Comparison of ENCODE assay signal across 20 cellular contexts in the genomic region with DNA sequence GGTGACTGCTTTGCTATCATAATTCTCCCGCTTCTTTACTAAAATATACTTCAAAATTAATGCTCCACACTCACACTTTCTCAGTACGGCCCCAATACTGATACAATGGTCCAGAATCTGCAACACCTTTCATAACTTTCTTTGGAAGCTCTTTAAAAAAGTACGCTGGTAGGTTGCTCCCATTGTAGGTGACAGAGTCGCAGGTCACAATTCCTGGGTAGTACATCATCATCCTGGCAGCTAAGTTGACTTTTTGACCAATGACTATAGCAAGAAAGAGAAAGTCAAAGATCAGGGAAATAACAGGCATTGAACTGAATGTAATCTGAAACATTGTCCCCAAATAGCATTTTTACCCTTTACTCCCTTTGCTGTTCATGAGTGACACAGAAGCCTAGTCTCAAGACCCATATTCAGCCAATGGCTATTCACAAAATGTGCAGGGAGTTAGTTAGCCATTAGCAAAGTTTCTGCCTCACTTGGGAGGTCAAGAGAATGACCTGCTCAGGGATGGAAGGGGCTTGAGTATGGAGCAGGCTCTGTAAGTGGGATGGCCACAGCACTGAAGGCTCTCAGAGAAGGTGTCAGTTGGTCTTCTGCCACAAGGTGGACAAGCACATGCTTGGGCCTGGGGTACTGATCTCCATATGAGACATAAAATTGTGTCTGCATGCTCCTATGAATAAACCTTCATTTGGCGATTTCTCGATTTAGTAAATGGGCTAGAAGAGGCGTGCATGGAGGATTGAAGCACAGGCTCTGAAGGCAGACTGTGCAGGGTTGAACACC. TPM values are rescaled to one million over a fixed set of nuclear protein-coding genes. Genes with fewer than 3 reads are reported as not detected.
"Had no signal": no experiment of that assay in that cellular context is flagged by ENCODE, and none has a peak within 500 bp of the region (broad histone marks: within the 10 kb centered on the region; RNA-seq: fewer than 3 reads in every experiment).

No MANE protein-coding gene starts in this region.

- H3K36me3 Mint-ChIP-seq: naive thymus-derived CD4-positive, alpha-beta T cell had no signal

- H3K4me1 Mint-ChIP-seq: activated CD4-positive, alpha-beta T cell treated with anti-CD3 and anti-CD28 coated beads, Interleukin-2, amount 10 ng/mL, durations not matched to agents 7 days and 5 days; naive thymus-derived CD4-positive, alpha-beta T cell had no signal

- H3K27me3 Mint-ChIP-seq: activated CD4-positive, alpha-beta T cell treated with anti-CD3 and anti-CD28 coated beads, Interleukin-2, amount 10 ng/mL, durations not matched to agents 7 days and 5 days had no signal

- DNase-seq: activated CD4-positive, alpha-beta T cell treated with anti-CD3 and anti-CD28 coated beads, Interleukin-2, amount 10 ng/mL, durations not matched to agents 7 days and 5 days; activated CD4-positive, CD25-positive, alpha-beta regulatory T cell; activated naive CD4-positive, alpha-beta T cell treated with Interleukin-2 at 50 U/mL for 16 hours; activated T-cell treated with anti-CD3 and anti-CD28 coated beads for 4 hours; anterior cingulate cortex; cerebellar nuclear complex; dermis blood vessel endothelial cell; effector memory CD8-positive, alpha-beta T cell; head of caudate nucleus; left cardiac atrium; mucosa of descending colon; naive thymus-derived CD4-positive, alpha-beta T cell; pancreas; sigmoid colon; spleen; stomach; T-helper 2 cell had no signal

- H3K36me3 ChIP-seq: pancreas, sigmoid colon, spleen, stomach, thoracic aorta had no signal

- H3K27ac ChIP-seq: epithelial cell of prostate, pancreas, sigmoid colon, spleen, stomach, thoracic aorta had no signal

- H3K4me3 ChIP-seq: mucosa of descending colon, pancreas, sigmoid colon, spleen, stomach, thoracic aorta had no signal

- H3K9me3 Mint-ChIP-seq: activated CD4-positive, alpha-beta T cell treated with anti-CD3 and anti-CD28 coated beads, Interleukin-2, amount 10 ng/mL, durations not matched to agents 7 days and 5 days; effector memory CD8-positive, alpha-beta T cell; naive thymus-derived CD4-positive, alpha-beta T cell had no signal

- ATAC-seq: effector memory CD8-positive, alpha-beta T cell; left cardiac atrium; mucosa of descending colon; naive thymus-derived CD4-positive, alpha-beta T cell; pancreas had no signal

- H3K4me1 ChIP-seq: pancreas, sigmoid colon, spleen, stomach had no signal

- H3K9me3 ChIP-seq: mucosa of descending colon, pancreas, sigmoid colon, spleen, stomach, thoracic aorta had no signal

- H3K27ac Mint-ChIP-seq: activated CD4-positive, alpha-beta T cell treated with anti-CD3 and anti-CD28 coated beads, Interleukin-2, amount 10 ng/mL, durations not matched to agents 7 days and 5 days; effector memory CD8-positive, alpha-beta T cell had no signal

- H3K4me3 Mint-ChIP-seq: activated CD4-positive, alpha-beta T cell treated with anti-CD3 and anti-CD28 coated beads, Interleukin-2, amount 10 ng/mL, durations not matched to agents 7 days and 5 days; effector memory CD8-positive, alpha-beta T cell; naive thymus-derived CD4-positive, alpha-beta T cell had no signal

- H3K27me3 ChIP-seq: pancreas, sigmoid colon, spleen, stomach had no signal

RNA-seq across cellular contexts. Expression of gene ADCY10, which starts 35.4 kb away (rescaled TPM):
- total RNA-seq: activated CD8-positive, alpha-beta memory T cell treated with anti-CD3 and anti-CD28 coated beads for 36 hours; stomach had no signal
